8 cellular contexts compared by ENCODE assay signal in the genomic region with DNA sequence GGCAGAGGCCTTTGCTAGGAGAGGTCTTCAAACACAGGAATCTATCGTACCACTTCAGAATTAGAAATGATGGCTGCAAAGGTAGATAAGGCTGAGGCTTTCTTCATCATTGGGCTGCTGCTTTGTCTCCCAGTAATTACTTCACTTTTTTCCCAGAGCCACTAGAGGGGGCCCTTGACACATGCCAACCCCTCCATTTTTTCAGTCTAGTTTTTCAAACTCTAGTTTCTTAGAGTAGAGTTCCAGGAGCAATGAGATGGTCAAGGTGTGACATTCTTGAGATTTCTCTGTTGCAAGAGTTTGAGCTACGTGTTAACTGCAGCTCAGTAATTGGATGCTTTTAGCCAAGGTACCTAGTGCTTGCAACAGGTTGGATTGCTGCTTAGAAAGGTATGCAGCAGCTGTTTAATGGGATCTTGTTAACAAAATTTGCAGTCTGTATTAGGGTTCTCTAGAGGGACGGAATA. TPM values are rescaled to one million over a fixed set of nuclear protein-coding genes. Genes with fewer than 3 reads are reported as not detected.
DNase-seq lines count a peak whose midpoint lies in the region; ATAC-seq lines count a peak whose summit lies in the region.

No MANE protein-coding gene starts in this region.

- no peak overlapping the region for H3K27ac ChIP-seq in effector memory CD4-positive, alpha-beta T cell (ENCODE audit: insufficient read depth, low read length, poor library complexity, severe bottlenecking)

- no peaks in the 10 kb centered on the region for H3K4me1 ChIP-seq in effector memory CD4-positive, alpha-beta T cell (ENCODE audit: control insufficient read depth, insufficient read depth, low read length, poor library complexity, severe bottlenecking)

- peak; percentile 20 to 30 for ATAC-seq in activated CD4-positive, CD25-positive, alpha-beta regulatory T cell treated with anti-CD3 and anti-CD28 coated beads, Interleukin-2, amount 50 U/mL, for 24 hours
- ATAC-seq in HG03520 (IDR thresholded peaks at IDR 0.05; ENCODE audit: unreplicated experiment): no peak

- peaks cover 5% of the 10 kb centered on the region for H3K36me3 ChIP-seq in effector memory CD4-positive, alpha-beta T cell (ENCODE audit: control insufficient read depth, insufficient read depth, low read length)

- H3K27me3 ChIP-seq in effector memory CD4-positive, alpha-beta T cell (replicated peaks; ENCODE audit: control insufficient read depth, insufficient read depth, low read length, poor library complexity, severe bottlenecking): no peaks in the 10 kb centered on the region

- DNase-seq in COR-L47 (lab: John Stamatoyannopoulos, UW) (peak; percentile 21), H4 (ENCODE audit: low spot score) (peak; percentile 47), NCI-H226 (peak; percentile 25), lung microvascular endothelial cell (ENCODE audit: low read depth in 2 of 2) (peak; percentile 56 to 68), superior temporal gyrus (ENCODE audit: extremely low spot score) (peak; percentile 79)
- peak in 2 of 3 donors; percentile 10 to 38 for DNase-seq in effector memory CD4-positive, alpha-beta T cell

- H3K4me3 ChIP-seq in effector memory CD4-positive, alpha-beta T cell (ENCODE audit: insufficient read depth, low read depth, low read length, poor library complexity, severe bottlenecking): no peak overlapping the region

- no peaks in the 10 kb centered on the region for H3K9me3 ChIP-seq in effector memory CD4-positive, alpha-beta T cell (ENCODE audit: control insufficient read depth, low read length)

RNA-seq across cellular contexts. Expression of gene RBM20, which starts 33.8 kb away (rescaled TPM):
- total RNA-seq in H4 (2014; rRNA removed; shearing (Covaris generic)): 4.2 and 4.6 TPM in 2 replicates
- 0.22 and 2.0 TPM in 2 replicates for total RNA-seq in lung microvascular endothelial cell

RNA-seq across cellular contexts. Expression of gene SMC3, which starts 42.8 kb away (rescaled TPM):
- total RNA-seq in H4 (2014; rRNA removed; shearing (Covaris generic)): 28.9 and 32.9 TPM in 2 replicates
- 14.8 and 18.3 TPM in 2 replicates for total RNA-seq in lung microvascular endothelial cell

Comparison
In these comparisons a context has a peak if more than half of its experiments do, and no peak if none do; other contexts are left out.
1. DNase-seq: peak in every context shown above with its lines; median percentile 79 in superior temporal gyrus; 62 in lung microvascular endothelial cell; 47 in H4; 25 in NCI-H226; 24 in effector memory CD4-positive, alpha-beta T cell; 21 in COR-L47.